In the genomic region with DNA sequence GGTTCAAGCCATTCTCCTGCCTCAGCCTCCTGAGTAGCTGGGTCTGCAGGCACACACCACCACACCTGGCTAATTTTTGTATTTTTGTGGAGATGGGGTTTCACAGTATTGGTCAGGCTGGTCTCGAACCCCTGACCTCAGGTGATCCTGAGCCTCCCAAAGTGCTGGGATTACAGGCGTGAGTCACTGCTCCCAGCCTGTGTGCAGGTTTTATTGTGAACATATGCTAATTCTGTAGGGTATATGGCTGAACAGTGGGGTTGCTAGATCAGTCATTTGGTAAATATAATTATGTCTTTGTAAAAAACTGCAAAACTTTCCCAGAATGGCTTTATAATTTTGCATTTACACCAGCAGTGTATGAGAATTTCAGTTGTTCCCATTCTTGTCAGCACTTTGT, we compare ENCODE assay signal across 14 cellular contexts.
DNase-seq lines count a peak whose midpoint lies in the region; ATAC-seq and TF ChIP-seq lines count a peak whose summit lies in the region.
"Had no signal": no experiment of that assay in that cellular context is flagged by ENCODE, and none has a peak within 500 bp of the region (broad histone marks: within the 10 kb centered on the region; RNA-seq: fewer than 3 reads in every experiment).

No MANE protein-coding gene starts in this region.

- no peak for TF ChIP-seq POLR2A in vagina (IDR thresholded peaks at IDR 0.05)

- POLR2A ChIA-PET in HEK293 (lab: Yijun Ruan, JAX) (no interaction called here), PC-3 (lab: Charles Lee; ENCODE audit: unreplicated experiment) (no interaction called here)

- no peak overlapping the region for H3K27ac ChIP-seq in HEK293 (ENCODE audit: extremely low read depth, low read depth, low read length)
- no peak overlapping the region for H3K27ac ChIP-seq in PC-3 (ENCODE audit: low read length)
- H3K27ac ChIP-seq in neutrophil: peak overlapping the region; percentile 29
- H3K27ac ChIP-seq in vagina: no peak overlapping the region
- H3K27ac ChIP-seq: BLaER1 treated with 17β-estradiol and CSF1 and Interleukin-3, amounts not matched to agents 10 nM and 100 nM; GM23248 had no signal

- no peak overlapping the region for H3K4me3 Mint-ChIP-seq in dendritic cell treated with granulocyte-macrophage colony-stimulating factor and Interleukin-4, amounts not matched to agents 40 ng/mL and 50 ng/mL, for 4 days
- H3K4me3 Mint-ChIP-seq: B cell; CD8-positive, alpha-beta T cell had no signal

- CTCF ChIA-PET in HEK293 (lab: Yijun Ruan, JAX): no interaction called here
- CTCF ChIA-PET in PC-3 (lab: Charles Lee): no interaction called here

- peaks cover 21% of the 10 kb centered on the region for H3K36me3 Mint-ChIP-seq in dendritic cell treated with granulocyte-macrophage colony-stimulating factor and Interleukin-4, amounts not matched to agents 40 ng/mL and 50 ng/mL, for 4 days (ENCODE audit: low read depth)

- TF ChIP-seq CTCF in HEK293 (tag by site-specific recombination; IDR thresholded peaks at IDR 0.05): no peak
- TF ChIP-seq CTCF in PC-3 (conservative IDR thresholded peaks at IDR 0.05; ENCODE audit: low read depth, low read length): no peak
- TF ChIP-seq CTCF in neutrophil (IDR thresholded peaks at IDR 0.05): no peak
- no peak for TF ChIP-seq CTCF in vagina (IDR thresholded peaks at IDR 0.05)

- peaks cover 11% of the 10 kb centered on the region for H3F3A ChIP-seq in PC-3 (ENCODE audit: low read length, unreplicated experiment)

- peaks cover 8% of the 10 kb centered on the region for H3K4me1 Mint-ChIP-seq in dendritic cell treated with granulocyte-macrophage colony-stimulating factor and Interleukin-4, amounts not matched to agents 40 ng/mL and 50 ng/mL, for 4 days (ENCODE audit: low read depth)

- peaks cover 62% of the 10 kb centered on the region for H3K79me2 ChIP-seq in PC-3 (ENCODE audit: low read length)

- no peak overlapping the region for H3K4me2 ChIP-seq in PC-3 (ENCODE audit: low read length)
- H3K4me2 ChIP-seq: BLaER1 treated with 17β-estradiol and CSF1 and Interleukin-3, amounts not matched to agents 10 nM and 100 nM had no signal

- no peaks in the 10 kb centered on the region for H3K27me3 ChIP-seq in PC-3 (ENCODE audit: low read length)
- no peaks in the 10 kb centered on the region for H3K27me3 ChIP-seq in neutrophil
- H3K27me3 ChIP-seq in vagina: no peaks in the 10 kb centered on the region
- H3K27me3 ChIP-seq: BLaER1 treated with 17β-estradiol and CSF1 and Interleukin-3, amounts not matched to agents 10 nM and 100 nM had no signal

- no TSS peak for BruUV-seq in PC-3 (replicated peaks; lab: Mats Ljungman, UMichigan)

- H3K9me2 ChIP-seq in PC-3 (replicated peaks; ENCODE audit: low read length): no peaks in the 10 kb centered on the region

- H3K36me3 ChIP-seq in HEK293 (ENCODE audit: control insufficient read depth in 2 of 2, insufficient read depth in 1 of 2, low read length in 2 of 2) (peaks cover 0 to 3% of the 10 kb centered on the region in 2 experiments; a peak in 2 of 3 replicates), PC-3 (ENCODE audit: low read depth, low read length) (peaks cover 3% of the 10 kb centered on the region), neutrophil (peaks cover 14% of the 10 kb centered on the region), vagina (no peaks in the 10 kb centered on the region)

- H3K27ac Mint-ChIP-seq in dendritic cell treated with granulocyte-macrophage colony-stimulating factor and Interleukin-4, amounts not matched to agents 40 ng/mL and 50 ng/mL, for 4 days: peak overlapping the region; percentile 33
- H3K27ac Mint-ChIP-seq: B cell; CD8-positive, alpha-beta T cell had no signal

- H3K9ac ChIP-seq in PC-3 (ENCODE audit: low read length): no peak overlapping the region
- H3K9ac ChIP-seq: BLaER1 treated with 17β-estradiol and CSF1 and Interleukin-3, amounts not matched to agents 10 nM and 100 nM; GM23248 had no signal

- DNase-seq in PC-3: no peak
- DNase-seq in left lobe of liver (ENCODE audit: low spot score): no peak
- DNase-seq in vagina (ENCODE audit: extremely low spot score in 2 of 2): no peak
- DNase-seq: Calu3; CD8-positive, alpha-beta T cell; GM23248; IMR-90 had no signal

- no peaks in the 10 kb centered on the region for H3K27me3 Mint-ChIP-seq in dendritic cell treated with granulocyte-macrophage colony-stimulating factor and Interleukin-4, amounts not matched to agents 40 ng/mL and 50 ng/mL, for 4 days
- H3K27me3 Mint-ChIP-seq: B cell had no signal

- H3K4me1 ChIP-seq in HEK293 (ENCODE audit: control insufficient read depth, insufficient read depth, low read length): no peaks in the 10 kb centered on the region
- H3K4me1 ChIP-seq in PC-3 (ENCODE audit: insufficient read depth, low read length): peaks cover 9% of the 10 kb centered on the region
- peaks cover 3 to 4% of the 10 kb centered on the region in 2 experiments for H3K4me1 ChIP-seq in neutrophil (ENCODE audit: control insufficient read depth in 1 of 2, insufficient read depth in 1 of 2, low read depth in 1 of 2, low read length in 1 of 2)
- H3K4me1 ChIP-seq in vagina: no peaks in the 10 kb centered on the region

- no peak overlapping the region for H3K4me3 ChIP-seq in HEK293 (ENCODE audit: low read depth, low read length)
- H3K4me3 ChIP-seq in PC-3 (ENCODE audit: low read length): no peak overlapping the region
- H3K4me3 ChIP-seq in neutrophil (ENCODE audit: low read depth in 1 of 2, low read length in 1 of 2): no peak overlapping the region
- no peak overlapping the region for H3K4me3 ChIP-seq in vagina
- H3K4me3 ChIP-seq: BLaER1 treated with 17β-estradiol and CSF1 and Interleukin-3, amounts not matched to agents 10 nM and 100 nM; GM23248; HAP-1 had no signal

- peak; percentile 77 for ATAC-seq in PC-3
- no peak for ATAC-seq in GM21515 (IDR thresholded peaks at IDR 0.05; ENCODE audit: unreplicated experiment)
- ATAC-seq in left lobe of liver: no peak
- ATAC-seq: CD8-positive, alpha-beta T cell had no signal

- H3K9me3 ChIP-seq in HEK293 (ENCODE audit: control insufficient read depth, insufficient read depth, low read depth, low read length) (no peaks in the 10 kb centered on the region), PC-3 (ENCODE audit: low read length) (no peaks in the 10 kb centered on the region), neutrophil (no peaks in the 10 kb centered on the region), vagina (no peaks in the 10 kb centered on the region)

- no peak overlapping the region for H2AFZ ChIP-seq in PC-3 (ENCODE audit: low read length)
- H2AFZ ChIP-seq: GM23248 had no signal

- intact Hi-C loops in PC-3 (cut with micrococcal nuclease): no loop called here
- intact Hi-C loops in dendritic cell treated with granulocyte-macrophage colony-stimulating factor and Interleukin-4, amounts not matched to agents 40 ng/mL and 50 ng/mL, for 4 days (cut with micrococcal nuclease): no loop called here
- intact Hi-C loops in vagina (cut with DNase I): no loop called here

- peaks cover 20% of the 10 kb centered on the region for H4K20me1 ChIP-seq in PC-3 (ENCODE audit: low read length)

- no peaks in the 10 kb centered on the region for H3K9me3 Mint-ChIP-seq in dendritic cell treated with granulocyte-macrophage colony-stimulating factor and Interleukin-4, amounts not matched to agents 40 ng/mL and 50 ng/mL, for 4 days
- H3K9me3 Mint-ChIP-seq: CD8-positive, alpha-beta T cell had no signal

TF ChIP-seq in HEK293, 187 proteins besides CTCF, POLR2A, EP300 and RAD21:
- TF ChIP-seq BCL11B (tag by site-specific recombination; IDR thresholded peaks at IDR 0.05; ENCODE audit: low read depth): 0 out of 2 replicates have a peak, but pooled peaks have one; percentile 40
- no peak for TF ChIP-seq ZNF792 (tag by site-specific recombination; IDR thresholded peaks at IDR 0.05)
- TF ChIP-seq ZNF175 (tag by site-specific recombination; IDR thresholded peaks at IDR 0.05): no peak
- TF ChIP-seq, protein P1, sequence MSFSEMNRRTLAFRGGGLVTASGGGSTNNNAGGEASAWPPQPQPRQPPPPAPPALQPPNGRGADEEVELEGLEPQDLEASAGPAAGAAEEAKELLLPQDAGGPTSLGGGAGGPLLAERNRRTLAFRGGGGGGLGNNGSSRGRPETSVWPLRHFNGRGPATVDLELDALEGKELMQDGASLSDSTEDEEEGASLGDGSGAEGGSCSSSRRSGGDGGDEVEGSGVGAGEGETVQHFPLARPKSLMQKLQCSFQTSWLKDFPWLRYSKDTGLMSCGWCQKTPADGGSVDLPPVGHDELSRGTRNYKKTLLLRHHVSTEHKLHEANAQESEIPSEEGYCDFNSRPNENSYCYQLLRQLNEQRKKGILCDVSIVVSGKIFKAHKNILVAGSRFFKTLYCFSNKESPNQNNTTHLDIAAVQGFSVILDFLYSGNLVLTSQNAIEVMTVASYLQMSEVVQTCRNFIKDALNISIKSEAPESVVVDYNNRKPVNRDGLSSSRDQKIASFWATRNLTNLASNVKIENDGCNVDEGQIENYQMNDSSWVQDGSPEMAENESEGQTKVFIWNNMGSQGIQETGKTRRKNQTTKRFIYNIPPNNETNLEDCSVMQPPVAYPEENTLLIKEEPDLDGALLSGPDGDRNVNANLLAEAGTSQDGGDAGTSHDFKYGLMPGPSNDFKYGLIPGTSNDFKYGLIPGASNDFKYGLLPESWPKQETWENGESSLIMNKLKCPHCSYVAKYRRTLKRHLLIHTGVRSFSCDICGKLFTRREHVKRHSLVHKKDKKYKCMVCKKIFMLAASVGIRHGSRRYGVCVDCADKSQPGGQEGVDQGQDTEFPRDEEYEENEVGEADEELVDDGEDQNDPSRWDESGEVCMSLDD (tag by site-specific recombination; IDR thresholded peaks at IDR 0.05): peak; percentile 15; the same call in 1 of the 2 replicates
- no peak for TF ChIP-seq ZFHX2 (tag by site-specific recombination; conservative IDR thresholded peaks at IDR 0.05)
